Comparison of ENCODE assay signal across 9 cellular contexts in genomic region chr13:95494082-95494681, GRCh38. TPM values are rescaled to one million over a fixed set of nuclear protein-coding genes. Genes with fewer than 3 reads are reported as not detected.
DNase-seq lines count a peak whose midpoint lies in the region; ATAC-seq and TF ChIP-seq lines count a peak whose summit lies in the region.
"Had no signal": no experiment of that assay in that cellular context is flagged by ENCODE, and none has a peak within 500 bp of the region (broad histone marks: within the 10 kb centered on the region; RNA-seq: fewer than 3 reads in every experiment).

No MANE protein-coding gene starts in this region.

- peak; percentile 82 for TF ChIP-seq CTCF in fibroblast of the aortic adventitia (IDR thresholded peaks at IDR 0.05; ENCODE audit: insufficient read depth, low read length)

- H3K9me3 Mint-ChIP-seq in activated naive CD4-positive, alpha-beta T cell treated with anti-CD3 and anti-CD28 coated beads for 36 hours, result peaks cover 14% of the 10 kb centered on the region

- no peak overlapping the region for H3K4me3 Mint-ChIP-seq in activated naive CD4-positive, alpha-beta T cell treated with anti-CD3 and anti-CD28 coated beads for 36 hours

- peak; percentile 63 for ATAC-seq in GM19455 (IDR thresholded peaks at IDR 0.05; ENCODE audit: unreplicated experiment)
- no peak for ATAC-seq in GM21528 (IDR thresholded peaks at IDR 0.05; ENCODE audit: low FRiP score, unreplicated experiment)

- H3K27me3 Mint-ChIP-seq in activated naive CD4-positive, alpha-beta T cell treated with anti-CD3 and anti-CD28 coated beads for 36 hours (ENCODE audit: low read depth), result peaks cover 12% of the 10 kb centered on the region

- H3K36me3 Mint-ChIP-seq in activated naive CD4-positive, alpha-beta T cell treated with anti-CD3 and anti-CD28 coated beads for 36 hours (ENCODE audit: low read depth), result peaks cover 1% of the 10 kb centered on the region

- no peak overlapping the region for H3K27ac Mint-ChIP-seq in activated naive CD4-positive, alpha-beta T cell treated with anti-CD3 and anti-CD28 coated beads for 36 hours

- intact Hi-C loops in activated naive CD4-positive, alpha-beta T cell treated with anti-CD3 and anti-CD28 coated beads for 36 hours (cut with micrococcal nuclease), result loop anchor here (1.0 kb wide), 2 partner anchors 167 to 340 kb away; no protein-coding TSS in a partner anchor

- CTCF ChIA-PET in activated naive CD4-positive, alpha-beta T cell treated with anti-CD3 and anti-CD28 coated beads for 36 hours (lab: Charles Lee), result interaction anchor here (0.5 to 1.5 kb wide), 3 partner anchors 132 to 340 kb away, joined by 3 to 9 read pairs (median 3); no protein-coding TSS in a partner anchor

- no peak overlapping the region for H3K4me3 ChIP-seq in fibroblast of the aortic adventitia (ENCODE audit: low read depth, low read length)

- H3K4me1 Mint-ChIP-seq in activated naive CD4-positive, alpha-beta T cell treated with anti-CD3 and anti-CD28 coated beads for 36 hours (ENCODE audit: low read depth), result no peaks in the 10 kb centered on the region

- DNase-seq in D341Med (ENCODE audit: low spot score), result peak; percentile 53
- peak; percentile 57 for DNase-seq in MV-4-11 (lab: John Stamatoyannopoulos, UW)
- DNase-seq in SKM-1 (lab: John Stamatoyannopoulos, UW; ENCODE audit: unreplicated experiment), result peak; percentile 51
- peak; percentile 83 for DNase-seq in fibroblast of the aortic adventitia (ENCODE audit: low read depth)
- peak; percentile 80 for DNase-seq in renal cortical epithelial cell (ENCODE audit: low read depth)
- no peak for DNase-seq in activated naive CD4-positive, alpha-beta T cell treated with anti-CD3 and anti-CD28 coated beads for 36 hours

RNA-seq across cellular contexts. Expression of gene CLDN10, which starts 58.3 kb away (rescaled TPM):
- 0.27 TPM in 1 of 2 replicates, not detected in the other for total RNA-seq in fibroblast of the aortic adventitia (ENCODE audit: low replicate concordance)
- total RNA-seq in renal cortical epithelial cell, result 3.1 and 44.0 TPM in 2 replicates
- total RNA-seq in activated naive CD4-positive, alpha-beta T cell treated with anti-CD3 and anti-CD28 coated beads for 36 hours, result not detected
- total RNA-seq: T-helper 2 cell treated with Interferon-gamma antibody and Interleukin-4, amounts not matched to agents 100 ng/mL and 5 ng/mL, for 36 hours had no signal
